ENCODE assay signal across 10 cellular contexts in the genomic region with DNA sequence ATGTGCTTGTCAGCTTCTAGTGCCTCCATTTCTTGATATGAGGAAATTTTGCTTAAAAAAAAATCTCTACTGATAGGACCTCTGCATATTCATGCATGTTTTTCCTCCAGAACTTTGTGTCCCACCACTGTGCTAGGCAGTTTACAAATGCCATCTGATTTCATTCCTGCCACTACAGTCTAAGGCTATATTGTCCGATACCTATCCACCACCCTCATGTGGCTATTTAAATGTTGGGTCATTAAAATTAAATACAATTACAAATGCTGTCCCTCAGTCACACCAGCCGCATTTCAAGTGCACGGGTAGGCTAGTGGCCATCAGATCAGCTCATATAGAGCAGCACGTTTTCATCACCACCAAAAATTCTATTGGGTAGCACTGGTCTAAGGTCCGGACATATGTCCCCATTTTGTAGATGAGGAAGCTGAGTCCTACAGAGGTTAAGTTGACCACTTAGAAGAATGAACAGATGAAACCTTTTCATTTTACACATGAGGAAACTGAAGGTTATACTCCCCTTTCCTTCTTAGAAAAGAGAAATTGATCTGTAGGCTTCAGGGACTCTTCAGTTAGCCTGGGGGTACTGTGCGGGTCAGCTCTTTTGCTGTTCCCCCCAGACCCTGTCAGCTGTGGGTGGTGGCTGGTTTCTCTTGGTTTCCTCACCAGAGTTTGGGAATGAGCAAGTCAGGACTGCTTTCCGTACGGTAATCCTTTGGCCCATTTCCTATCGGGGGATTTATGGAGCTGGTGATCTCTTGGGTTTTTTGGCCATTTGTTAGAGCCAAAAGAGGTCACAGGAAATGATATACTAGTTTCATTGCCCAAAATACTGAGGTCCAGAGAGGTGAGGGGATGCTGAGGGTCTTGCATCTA. TPM values are rescaled to one million over a fixed set of nuclear protein-coding genes. Genes with fewer than 3 reads are reported as not detected.
DNase-seq lines count a peak whose midpoint lies in the region; ATAC-seq and TF ChIP-seq lines count a peak whose summit lies in the region.
"Had no signal": no experiment of that assay in that cellular context is flagged by ENCODE, and none has a peak within 500 bp of the region (broad histone marks: within the 10 kb centered on the region; RNA-seq: fewer than 3 reads in every experiment).

No MANE protein-coding gene starts in this region.

- H3K4me1 Mint-ChIP-seq in neural crest cell, result peaks cover 46% of the 10 kb centered on the region

- DNase-seq in AG04450 (ENCODE audit: low read depth, low spot score) (no peak), RWPE2 (ENCODE audit: low spot score) (no peak), neural crest cell (ENCODE audit: low read depth, low spot score) (no peak), AG08395 (ENCODE audit: low spot score) (no peak), GM13977 (ENCODE audit: low spot score) (no peak)
- no peak for DNase-seq in effector memory CD4-positive, alpha-beta T cell
- no peak for DNase-seq in effector CD8-positive, alpha-beta T cell (lab: John Stamatoyannopoulos, UW)
- DNase-seq: DMS79, NCI-H1092 had no signal

- H3K4me3 Mint-ChIP-seq in neural crest cell, result no peak overlapping the region

- H3K9me3 ChIP-seq in AG04450 (ENCODE audit: control insufficient read depth, insufficient read depth, low read length) (no peaks in the 10 kb centered on the region), RWPE2 (ENCODE audit: severe bottlenecking) (no peaks in the 10 kb centered on the region)
- no peaks in the 10 kb centered on the region for H3K9me3 ChIP-seq in effector memory CD4-positive, alpha-beta T cell (ENCODE audit: control insufficient read depth, low read length)

- no peaks in the 10 kb centered on the region for H3K36me3 Mint-ChIP-seq in neural crest cell (ENCODE audit: low read depth)

- peaks cover 87% of the 10 kb centered on the region for H3K4me1 ChIP-seq in RWPE2 (ENCODE audit: insufficient read depth, poor library complexity, severe bottlenecking)
- H3K4me1 ChIP-seq in effector memory CD4-positive, alpha-beta T cell (ENCODE audit: control insufficient read depth, insufficient read depth, low read length, poor library complexity, severe bottlenecking), result peaks cover 57% of the 10 kb centered on the region

- POLR2A ChIA-PET in AG04450 (lab: Yijun Ruan, JAX), result interaction anchor here (0.6 to 1.8 kb wide), 3 partner anchors 17 to 722 kb away, joined by 3 to 7 read pairs (median 4); no protein-coding TSS in a partner anchor

- in situ Hi-C loops in GM13977 (cut with MboI; ENCODE audit: low pct_unique_long_range_greater_than_20kb, low sequenced_read_pairs, unreplicated experiment), result no loop called here

- no peak for ATAC-seq in RWPE2 (ENCODE audit: low read depth)
- no peak for ATAC-seq in GM18502 (IDR thresholded peaks at IDR 0.05; ENCODE audit: poor library complexity, unreplicated experiment)

- H3K27me3 ChIP-seq in AG04450 (ENCODE audit: control insufficient read depth, insufficient read depth, low read length) (no peaks in the 10 kb centered on the region), RWPE2 (ENCODE audit: insufficient read depth, poor library complexity, severe bottlenecking) (no peaks in the 10 kb centered on the region)
- H3K27me3 ChIP-seq in effector memory CD4-positive, alpha-beta T cell (replicated peaks; ENCODE audit: control insufficient read depth, insufficient read depth, low read length, poor library complexity, severe bottlenecking), result no peaks in the 10 kb centered on the region

- H3K27ac Mint-ChIP-seq in neural crest cell (ENCODE audit: unreplicated experiment), result peak overlapping the region; percentile 35

- no peaks in the 10 kb centered on the region for H3K9me3 Mint-ChIP-seq in neural crest cell

- H3K4me3 ChIP-seq in AG04450 (ENCODE audit: low read depth, low read length) (no peak overlapping the region), RWPE2 (ENCODE audit: severe bottlenecking) (no peak overlapping the region)
- H3K4me3 ChIP-seq in effector memory CD4-positive, alpha-beta T cell (ENCODE audit: insufficient read depth, low read depth, low read length, poor library complexity, severe bottlenecking), result peak overlapping the region; percentile 36

- TF ChIP-seq CTCF in AG04450 (IDR thresholded peaks at IDR 0.05; ENCODE audit: low read depth, low read length), result no peak
- TF ChIP-seq CTCF in RWPE2 (IDR thresholded peaks at IDR 0.05; ENCODE audit: poor library complexity, severe bottlenecking), result no peak
- TF ChIP-seq CTCF in neural crest cell (conservative IDR thresholded peaks at IDR 0.05), result no peak
- TF ChIP-seq CTCF in GM13977 (IDR thresholded peaks at IDR 0.05; ENCODE audit: extremely low read depth, insufficient read depth, missing control alignments), result no peak

- CTCF ChIA-PET in AG04450 (lab: Charles Lee), result interaction anchor here (1.6 kb wide), 1 partner anchor 73 kb away, joined by 3 read pairs; no protein-coding TSS in a partner anchor

- peaks cover 9% of the 10 kb centered on the region; the same call in 1 of the 2 replicates for H3K36me3 ChIP-seq in RWPE2 (ENCODE audit: low read depth)
- H3K36me3 ChIP-seq in effector memory CD4-positive, alpha-beta T cell (ENCODE audit: control insufficient read depth, insufficient read depth, low read length), result no peaks in the 10 kb centered on the region

- no peaks in the 10 kb centered on the region for H3K27me3 Mint-ChIP-seq in neural crest cell (ENCODE audit: low read depth)

- H3K27ac ChIP-seq in AG04450 (ENCODE audit: low read depth, low read length) (peak overlapping the region; percentile 98), RWPE2 (ENCODE audit: poor library complexity, severe bottlenecking) (peak overlapping the region; percentile 97)
- peak overlapping the region; percentile 93 for H3K27ac ChIP-seq in effector memory CD4-positive, alpha-beta T cell (ENCODE audit: insufficient read depth, low read length, poor library complexity, severe bottlenecking)

RNA-seq across cellular contexts. Expression of a gene that starts 56.6 kb away (rescaled TPM):
- 115 and 138 TPM in 2 replicates for polyA plus RNA-seq in AG04450 (2011; rRNA removed)
- polyA minus RNA-seq in AG04450 (2011; rRNA and poly(A)+ RNA removed), result 168 and 203 TPM in 2 replicates
- total RNA-seq in neural crest cell, result 39.5 and 44.8 TPM in 2 replicates
